12 cellular contexts compared by ENCODE assay signal in genomic region chr11:5922749-5923426, GRCh38. TPM values are rescaled to one million over a fixed set of nuclear protein-coding genes. Genes with fewer than 3 reads are reported as not detected.
DNase-seq lines count a peak whose midpoint lies in the region; ATAC-seq, FAIRE-seq and TF ChIP-seq lines count a peak whose summit lies in the region.
"Had no signal": no experiment of that assay in that cellular context is flagged by ENCODE, and none has a peak within 500 bp of the region (broad histone marks: within the 10 kb centered on the region; RNA-seq: fewer than 3 reads in every experiment).

No MANE protein-coding gene starts in this region.

- no peak overlapping the region for H3K27ac ChIP-seq in smooth muscle cell (ENCODE audit: low read depth)

- H2AFZ ChIP-seq in smooth muscle cell (ENCODE audit: low read depth): no peak overlapping the region

- no peak overlapping the region for H3K4me3 Mint-ChIP-seq in activated naive CD8-positive, alpha-beta T cell treated with anti-CD3 and anti-CD28 coated beads, Interleukin-2, amount 50 U/mL, for 24 hours

- no peak for TF ChIP-seq POLR2A in GM12892 (IDR thresholded peaks at IDR 0.05; ENCODE audit: low read depth, low read length)

- ATAC-seq in GM19463 (IDR thresholded peaks at IDR 0.05; ENCODE audit: unreplicated experiment) (peak; percentile 91), HG03135 (IDR thresholded peaks at IDR 0.05; ENCODE audit: unreplicated experiment) (peak; percentile 69)
- peak; percentile 82 for ATAC-seq in activated naive CD8-positive, alpha-beta T cell treated with anti-CD3 and anti-CD28 coated beads, Interleukin-2, amount 50 U/mL, for 24 hours

- no peaks in the 10 kb centered on the region for H4K20me1 ChIP-seq in smooth muscle cell (ENCODE audit: low read depth)

- H3K9me3 Mint-ChIP-seq in activated naive CD8-positive, alpha-beta T cell treated with anti-CD3 and anti-CD28 coated beads, Interleukin-2, amount 50 U/mL, for 24 hours: peaks cover 21% of the 10 kb centered on the region

- no peak for DNase-seq in GM12892 (ENCODE audit: insufficient read length)
- peak; percentile 12 for DNase-seq in activated naive CD8-positive, alpha-beta T cell treated with anti-CD3 and anti-CD28 coated beads, Interleukin-2, amount 50 U/mL, for 24 hours
- no peak for DNase-seq in HPDE6-E6E7 (ENCODE audit: extremely low spot score)
- no peak for DNase-seq in smooth muscle cell (lab: John Stamatoyannopoulos, UW; ENCODE audit: unreplicated experiment)
- DNase-seq in SIG-M5 (lab: John Stamatoyannopoulos, UW): no peak
- DNase-seq in NCI-H2196 treated with DMSO at 0.1 percent for 48 hours (lab: John Stamatoyannopoulos, UW; ENCODE audit: unreplicated experiment): no peak
- DNase-seq: central memory CD4-positive, alpha-beta T cell; kidney; T-helper 9 cell had no signal

- peaks cover 2% of the 10 kb centered on the region for H3K36me3 Mint-ChIP-seq in activated naive CD8-positive, alpha-beta T cell treated with anti-CD3 and anti-CD28 coated beads, Interleukin-2, amount 50 U/mL, for 24 hours (ENCODE audit: low read depth)

- WGBS in smooth muscle cell (ENCODE audit: low lambda C conversion rate): 69% methylated on average over 2 of the region's 2 CpGs

- no peaks in the 10 kb centered on the region for H3K36me3 ChIP-seq in smooth muscle cell (ENCODE audit: low read depth)

- no peak overlapping the region for H3K27ac Mint-ChIP-seq in activated naive CD8-positive, alpha-beta T cell treated with anti-CD3 and anti-CD28 coated beads, Interleukin-2, amount 50 U/mL, for 24 hours

- no peaks in the 10 kb centered on the region for H3F3A ChIP-seq in smooth muscle cell (ENCODE audit: low read depth)

- no peak overlapping the region for H3K9ac ChIP-seq in smooth muscle cell (ENCODE audit: low read depth)

- H3K9me3 ChIP-seq in smooth muscle cell (replicated peaks; ENCODE audit: low read depth): no peaks in the 10 kb centered on the region

- no peaks in the 10 kb centered on the region for H3K4me1 Mint-ChIP-seq in activated naive CD8-positive, alpha-beta T cell treated with anti-CD3 and anti-CD28 coated beads, Interleukin-2, amount 50 U/mL, for 24 hours

- TF ChIP-seq CTCF in smooth muscle cell (IDR thresholded peaks at IDR 0.05; ENCODE audit: borderline replicate concordance, insufficient read depth, poor library complexity, severe bottlenecking): no peak

- H3K27me3 ChIP-seq in smooth muscle cell (ENCODE audit: low read depth): no peaks in the 10 kb centered on the region

- no peaks in the 10 kb centered on the region for H3K79me2 ChIP-seq in smooth muscle cell (ENCODE audit: low read depth)

- H3K4me3 ChIP-seq in smooth muscle cell: no peak overlapping the region

- no peaks in the 10 kb centered on the region for H3K27me3 Mint-ChIP-seq in activated naive CD8-positive, alpha-beta T cell treated with anti-CD3 and anti-CD28 coated beads, Interleukin-2, amount 50 U/mL, for 24 hours

- H3K4me1 ChIP-seq in smooth muscle cell (ENCODE audit: low read depth): no peaks in the 10 kb centered on the region

- peak; percentile 63 for FAIRE-seq in GM12892 (lab: Jason Lieb, UNC)
- FAIRE-seq: kidney had no signal

- no peak overlapping the region for H3K4me2 ChIP-seq in smooth muscle cell

RNA-seq across cellular contexts. Expression of gene OR56A3, which starts 19.2 kb away (rescaled TPM):
- not detected for polyA plus RNA-seq in GM12892 (2012; ENCODE audit: missing spikeins)
- not detected in 2 replicates for total RNA-seq in smooth muscle cell
- not detected in 2 replicates for polyA plus RNA-seq in smooth muscle cell
- total RNA-seq: kidney, LHCN-M2 had no signal

RNA-seq across cellular contexts. Expression of gene OR52E5, which starts 29.9 kb away (rescaled TPM):
- not detected for polyA plus RNA-seq in GM12892 (2012; ENCODE audit: missing spikeins)
- total RNA-seq in smooth muscle cell: not detected in 2 replicates
- not detected in 2 replicates for polyA plus RNA-seq in smooth muscle cell
- total RNA-seq: kidney, LHCN-M2 had no signal

RNA-seq across cellular contexts. Expression of gene OR52E4, which starts 42.5 kb away (rescaled TPM):
- polyA plus RNA-seq in GM12892 (2012; ENCODE audit: missing spikeins): not detected
- 0.22 TPM in 1 of 2 replicates, not detected in the other for total RNA-seq in smooth muscle cell
- not detected in 2 replicates for polyA plus RNA-seq in smooth muscle cell
- total RNA-seq: kidney, LHCN-M2 had no signal

RNA-seq across cellular contexts. Expression of gene OR56A5, which starts 45.4 kb away (rescaled TPM):
- polyA plus RNA-seq in GM12892 (2012; ENCODE audit: missing spikeins): not detected
- 2.2 TPM in 1 of 2 replicates, not detected in the other for total RNA-seq in smooth muscle cell
- not detected in 2 replicates for polyA plus RNA-seq in smooth muscle cell
- total RNA-seq: kidney, LHCN-M2 had no signal
